1 cellular context compared by ENCODE assay signal in genomic region chr14:90536092-90536491, GRCh38.
TF ChIP-seq lines count a peak whose summit lies in the region.

No MANE protein-coding gene starts in this region.

TF ChIP-seq in GM23338, 12 proteins besides CTCF, POLR2A, EP300 and RAD21 (continued from another document):
- no peak for TF ChIP-seq ZNF114 (CRISPR knock-in tag; IDR thresholded peaks at IDR 0.05)
- no peak for TF ChIP-seq EZH2phosphoT487 (IDR thresholded peaks at IDR 0.05; ENCODE audit: unreplicated experiment)
- TF ChIP-seq, protein P1, sequence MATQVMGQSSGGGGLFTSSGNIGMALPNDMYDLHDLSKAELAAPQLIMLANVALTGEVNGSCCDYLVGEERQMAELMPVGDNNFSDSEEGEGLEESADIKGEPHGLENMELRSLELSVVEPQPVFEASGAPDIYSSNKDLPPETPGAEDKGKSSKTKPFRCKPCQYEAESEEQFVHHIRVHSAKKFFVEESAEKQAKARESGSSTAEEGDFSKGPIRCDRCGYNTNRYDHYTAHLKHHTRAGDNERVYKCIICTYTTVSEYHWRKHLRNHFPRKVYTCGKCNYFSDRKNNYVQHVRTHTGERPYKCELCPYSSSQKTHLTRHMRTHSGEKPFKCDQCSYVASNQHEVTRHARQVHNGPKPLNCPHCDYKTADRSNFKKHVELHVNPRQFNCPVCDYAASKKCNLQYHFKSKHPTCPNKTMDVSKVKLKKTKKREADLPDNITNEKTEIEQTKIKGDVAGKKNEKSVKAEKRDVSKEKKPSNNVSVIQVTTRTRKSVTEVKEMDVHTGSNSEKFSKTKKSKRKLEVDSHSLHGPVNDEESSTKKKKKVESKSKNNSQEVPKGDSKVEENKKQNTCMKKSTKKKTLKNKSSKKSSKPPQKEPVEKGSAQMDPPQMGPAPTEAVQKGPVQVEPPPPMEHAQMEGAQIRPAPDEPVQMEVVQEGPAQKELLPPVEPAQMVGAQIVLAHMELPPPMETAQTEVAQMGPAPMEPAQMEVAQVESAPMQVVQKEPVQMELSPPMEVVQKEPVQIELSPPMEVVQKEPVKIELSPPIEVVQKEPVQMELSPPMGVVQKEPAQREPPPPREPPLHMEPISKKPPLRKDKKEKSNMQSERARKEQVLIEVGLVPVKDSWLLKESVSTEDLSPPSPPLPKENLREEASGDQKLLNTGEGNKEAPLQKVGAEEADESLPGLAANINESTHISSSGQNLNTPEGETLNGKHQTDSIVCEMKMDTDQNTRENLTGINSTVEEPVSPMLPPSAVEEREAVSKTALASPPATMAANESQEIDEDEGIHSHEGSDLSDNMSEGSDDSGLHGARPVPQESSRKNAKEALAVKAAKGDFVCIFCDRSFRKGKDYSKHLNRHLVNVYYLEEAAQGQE (IDR thresholded peaks at IDR 0.05; ENCODE audit: unreplicated experiment), result no peak
- TF ChIP-seq POLR2AphosphoS5 (IDR thresholded peaks at IDR 0.05; ENCODE audit: low read depth), result no peak
